ENCODE assay signal across 19 cellular contexts in the genomic region with DNA sequence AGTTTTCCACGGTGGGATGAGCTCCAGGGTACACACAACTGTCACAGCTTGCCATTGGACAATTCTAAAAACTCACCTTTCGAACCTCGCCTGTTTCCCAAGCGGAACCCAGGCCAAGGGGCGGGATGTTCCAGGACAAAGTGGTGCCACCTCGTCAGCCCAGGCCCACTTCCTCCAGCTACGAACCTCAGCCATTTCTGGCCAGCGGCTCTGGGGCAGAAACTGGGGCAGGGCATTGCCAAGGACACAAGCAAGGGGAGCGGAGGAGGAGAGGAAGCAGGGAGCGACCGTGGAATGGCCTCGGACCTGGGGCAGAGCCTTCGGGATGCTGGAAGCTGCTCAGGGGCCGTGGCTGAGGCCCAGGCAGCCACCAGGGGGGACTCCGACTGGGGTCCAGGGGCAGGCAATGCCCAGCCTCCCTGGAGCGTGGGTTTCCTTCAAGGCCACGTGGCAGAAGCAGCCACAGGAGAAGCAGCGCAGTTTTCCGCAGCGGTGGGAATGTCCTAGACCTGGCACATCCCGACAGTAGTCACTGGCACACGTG.
"Had no signal": no experiment of that assay in that cellular context is flagged by ENCODE, and none has a peak within 500 bp of the region (broad histone marks: within the 10 kb centered on the region; RNA-seq: fewer than 3 reads in every experiment).

No MANE protein-coding gene starts in this region.

- H3K27ac Mint-ChIP-seq: activated B cell treated with CpG ODN at 0.5 μM for 24 hours; activated CD4-positive, alpha-beta memory T cell treated with anti-CD3 and anti-CD28 coated beads for 36 hours; activated naive CD8-positive, alpha-beta T cell treated with anti-CD3 and anti-CD28 coated beads, Interleukin-2, amount 10 ng/mL, durations not matched to agents 7 days and 5 days; immature natural killer cell; neural progenitor cell; T-helper 2 cell treated with Interferon-gamma antibody and Interleukin-4, amounts not matched to agents 5 μg/mL and 100 μg/mL, for 36 hours had no signal

- H3K4me1 Mint-ChIP-seq: activated B cell treated with CpG ODN at 0.5 μM for 24 hours, immature natural killer cell had no signal

- H3K27ac ChIP-seq: esophagus squamous epithelium, neural progenitor cell, ovary, tibial artery, uterus had no signal

- DNase-seq: activated B cell treated with CpG ODN at 0.5 μM for 24 hours; activated CD4-positive, alpha-beta memory T cell treated with anti-CD3 and anti-CD28 coated beads for 36 hours; activated CD4-positive, alpha-beta T cell treated with anti-CD3 and anti-CD28 coated beads for 4 hours; activated naive CD4-positive, alpha-beta T cell; activated naive CD8-positive, alpha-beta T cell treated with anti-CD3 and anti-CD28 coated beads, Interleukin-2, amount 10 ng/mL, durations not matched to agents 7 days and 5 days; effector CD8-positive, alpha-beta T cell; esophagus squamous epithelium; immature natural killer cell; midbrain; ovary; SK-N-SH; stimulated activated naive B cell treated with anti-CD40 and anti-IgM and Interleukin-4, amounts not matched to agents 10 μg/mL and 1 μg/mL and 100 μg/mL, for 72 hours; tibial artery; uterus had no signal

- H3K36me3 Mint-ChIP-seq: activated CD4-positive, alpha-beta memory T cell treated with anti-CD3 and anti-CD28 coated beads for 36 hours; activated naive CD8-positive, alpha-beta T cell treated with anti-CD3 and anti-CD28 coated beads, Interleukin-2, amount 10 ng/mL, durations not matched to agents 7 days and 5 days; immature natural killer cell; neural progenitor cell; stimulated activated naive B cell treated with anti-CD40 and anti-IgM and Interleukin-4, amounts not matched to agents 10 μg/mL and 1 μg/mL and 100 μg/mL, for 72 hours had no signal

- H2AFZ ChIP-seq: neural progenitor cell had no signal

- H3K4me2 ChIP-seq: neural progenitor cell, SK-N-SH had no signal

- H3K4me1 ChIP-seq: neural progenitor cell, uterus had no signal

- H3K4me3 ChIP-seq: esophagus squamous epithelium, lung, neural progenitor cell, ovary, tibial artery, uterus had no signal

- H3K9me3 Mint-ChIP-seq: activated B cell treated with CpG ODN at 0.5 μM for 24 hours; activated CD4-positive, alpha-beta memory T cell treated with anti-CD3 and anti-CD28 coated beads for 36 hours; activated naive CD8-positive, alpha-beta T cell treated with anti-CD3 and anti-CD28 coated beads, Interleukin-2, amount 10 ng/mL, durations not matched to agents 7 days and 5 days; activated T-helper 17 cell treated with anti-CD3 and anti-CD28 coated beads, Interleukin-2, amount 50 U/mL, for 72 hours; immature natural killer cell; neural progenitor cell; stimulated activated naive B cell treated with anti-CD40 and anti-IgM and Interleukin-4, amounts not matched to agents 10 μg/mL and 1 μg/mL and 100 μg/mL, for 72 hours; T-helper 2 cell treated with Interferon-gamma antibody and Interleukin-4, amounts not matched to agents 5 μg/mL and 100 μg/mL, for 36 hours had no signal

- H3K9me3 ChIP-seq: ascending aorta, esophagus squamous epithelium, ovary, SK-N-SH, tibial artery, uterus had no signal

- H3K4me3 Mint-ChIP-seq: activated B cell treated with CpG ODN at 0.5 μM for 24 hours; activated CD4-positive, alpha-beta memory T cell treated with anti-CD3 and anti-CD28 coated beads for 36 hours; activated naive CD8-positive, alpha-beta T cell treated with anti-CD3 and anti-CD28 coated beads, Interleukin-2, amount 10 ng/mL, durations not matched to agents 7 days and 5 days; activated T-helper 17 cell treated with anti-CD3 and anti-CD28 coated beads, Interleukin-2, amount 50 U/mL, for 72 hours; immature natural killer cell; neural progenitor cell; stimulated activated naive B cell treated with anti-CD40 and anti-IgM and Interleukin-4, amounts not matched to agents 10 μg/mL and 1 μg/mL and 100 μg/mL, for 72 hours; T-helper 2 cell treated with Interferon-gamma antibody and Interleukin-4, amounts not matched to agents 5 μg/mL and 100 μg/mL, for 36 hours had no signal

- H3K9me2 ChIP-seq: SK-N-SH had no signal

- ATAC-seq: activated T-helper 17 cell treated with anti-CD3 and anti-CD28 coated beads, Interleukin-2, amount 50 U/mL, for 72 hours; stimulated activated naive B cell treated with anti-CD40 and anti-IgM and Interleukin-4, amounts not matched to agents 10 μg/mL and 1 μg/mL and 100 μg/mL, for 72 hours had no signal

- H3K36me3 ChIP-seq: ascending aorta, esophagus squamous epithelium, neural progenitor cell, ovary, tibial artery, uterus had no signal

- H3K27me3 ChIP-seq: ascending aorta, neural progenitor cell, ovary, uterus had no signal

- H3K9ac ChIP-seq: neural progenitor cell, SK-N-SH had no signal
